Comparison of ENCODE assay signal across 17 cellular contexts in genomic region chr7:71718563-71718962, GRCh38.
"Had no signal": no experiment of that assay in that cellular context is flagged by ENCODE, and none has a peak within 500 bp of the region (broad histone marks: within the 10 kb centered on the region; RNA-seq: fewer than 3 reads in every experiment).

No MANE protein-coding gene starts in this region.

- H3K9me3 Mint-ChIP-seq: dendritic cell treated with granulocyte-macrophage colony-stimulating factor and Interleukin-4, amounts not matched to agents 40 ng/mL and 50 ng/mL, for 4 days had no signal

- ATAC-seq: foreskin keratinocyte; left lobe of liver; stimulated activated naive CD8-positive, alpha-beta T cell treated with anti-CD3 and anti-CD28 coated beads, Interleukin-15, Interleukin-2, amounts not matched to agents 100 U/mL and 50 U/mL, for 24 hours; upper lobe of right lung had no signal

- H3K27me3 ChIP-seq: foreskin keratinocyte, neutrophil, right atrium auricular region, sigmoid colon, tibial artery, upper lobe of right lung had no signal

- H3K4me3 Mint-ChIP-seq: dendritic cell treated with granulocyte-macrophage colony-stimulating factor and Interleukin-4, amounts not matched to agents 40 ng/mL and 50 ng/mL, for 4 days; nephron progenitor cell had no signal

- H3K36me3 ChIP-seq: neutrophil, right atrium auricular region, sigmoid colon, tibial artery, upper lobe of right lung had no signal

- H3K4me3 ChIP-seq: right atrium auricular region, sigmoid colon, tibial artery, upper lobe of right lung had no signal

- H3K36me3 Mint-ChIP-seq: naive B cell had no signal

- DNase-seq: central memory CD4-positive, alpha-beta T cell; erythroblast; foreskin keratinocyte; mammary epithelial cell; naive B cell; nephron progenitor cell; posterior cingulate gyrus; sigmoid colon; small intestine; stimulated activated CD4-positive, alpha-beta T cell treated with anti-CD3 and anti-CD28 coated beads, Interleukin-2, amount 100 ng/mL, for 48 hours; stimulated activated naive CD8-positive, alpha-beta T cell treated with anti-CD3 and anti-CD28 coated beads, Interleukin-15, Interleukin-2, amounts not matched to agents 100 U/mL and 50 U/mL, for 24 hours; tibial artery; upper lobe of right lung had no signal

- H3K27ac ChIP-seq: foreskin keratinocyte, neutrophil, right atrium auricular region, sigmoid colon, tibial artery, upper lobe of right lung had no signal

- H3K4me1 Mint-ChIP-seq: naive B cell had no signal

- H3K4me1 ChIP-seq: foreskin keratinocyte, right atrium auricular region, sigmoid colon, tibial artery, upper lobe of right lung had no signal

- H3K27me3 Mint-ChIP-seq: dendritic cell treated with granulocyte-macrophage colony-stimulating factor and Interleukin-4, amounts not matched to agents 40 ng/mL and 50 ng/mL, for 4 days; naive B cell had no signal

- H3K27ac Mint-ChIP-seq: dendritic cell treated with granulocyte-macrophage colony-stimulating factor and Interleukin-4, amounts not matched to agents 40 ng/mL and 50 ng/mL, for 4 days; naive B cell; nephron progenitor cell had no signal

- H3K9me3 ChIP-seq: neutrophil, sigmoid colon, tibial artery, upper lobe of right lung had no signal
